In genomic region chr5:64949331-64949730, GRCh38 we compare ENCODE assay signal across 1 cellular context.
TF ChIP-seq lines count a peak whose summit lies in the region.

No MANE protein-coding gene starts in this region.

TF ChIP-seq in HepG2, 621 proteins besides CTCF, POLR2A, EP300 and RAD21 (continued from another document):
- TF ChIP-seq, protein P1, sequence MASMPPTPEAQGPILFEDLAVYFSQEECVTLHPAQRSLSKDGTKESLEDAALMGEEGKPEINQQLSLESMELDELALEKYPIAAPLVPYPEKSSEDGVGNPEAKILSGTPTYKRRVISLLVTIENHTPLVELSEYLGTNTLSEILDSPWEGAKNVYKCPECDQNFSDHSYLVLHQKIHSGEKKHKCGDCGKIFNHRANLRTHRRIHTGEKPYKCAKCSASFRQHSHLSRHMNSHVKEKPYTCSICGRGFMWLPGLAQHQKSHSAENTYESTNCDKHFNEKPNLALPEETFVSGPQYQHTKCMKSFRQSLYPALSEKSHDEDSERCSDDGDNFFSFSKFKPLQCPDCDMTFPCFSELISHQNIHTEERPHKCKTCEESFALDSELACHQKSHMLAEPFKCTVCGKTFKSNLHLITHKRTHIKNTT (CRISPR knock-in tag; IDR thresholded peaks at IDR 0.05) = no peak
- TF ChIP-seq ATRX (CRISPR knock-in tag; IDR thresholded peaks at IDR 0.05; ENCODE audit: borderline replicate concordance) = no peak
- TF ChIP-seq HOXA5 (CRISPR knock-in tag; IDR thresholded peaks at IDR 0.05) = no peak
- TF ChIP-seq CBFB (CRISPR knock-in tag; IDR thresholded peaks at IDR 0.05) = no peak
- no peak for TF ChIP-seq ZFP62 (CRISPR knock-in tag; IDR thresholded peaks at IDR 0.05)
- TF ChIP-seq ZZZ3 (CRISPR knock-in tag; IDR thresholded peaks at IDR 0.05; ENCODE audit: borderline replicate concordance) = no peak
- no peak for TF ChIP-seq ZSCAN21 (CRISPR knock-in tag; IDR thresholded peaks at IDR 0.05; ENCODE audit: borderline replicate concordance)
- TF ChIP-seq, protein P2, sequence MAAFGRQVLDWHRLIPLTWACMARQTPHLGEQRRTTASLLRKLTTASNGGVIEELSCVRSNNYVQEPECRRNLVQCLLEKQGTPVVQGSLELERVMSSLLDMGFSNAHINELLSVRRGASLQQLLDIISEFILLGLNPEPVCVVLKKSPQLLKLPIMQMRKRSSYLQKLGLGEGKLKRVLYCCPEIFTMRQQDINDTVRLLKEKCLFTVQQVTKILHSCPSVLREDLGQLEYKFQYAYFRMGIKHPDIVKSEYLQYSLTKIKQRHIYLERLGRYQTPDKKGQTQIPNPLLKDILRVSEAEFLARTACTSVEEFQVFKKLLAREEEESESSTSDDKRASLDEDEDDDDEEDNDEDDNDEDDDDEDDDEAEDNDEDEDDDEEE (CRISPR knock-in tag; IDR thresholded peaks at IDR 0.05) = no peak
- TF ChIP-seq ZNF432 (CRISPR knock-in tag; IDR thresholded peaks at IDR 0.05; ENCODE audit: borderline replicate concordance) = no peak
- TF ChIP-seq CHCHD3 (CRISPR knock-in tag; IDR thresholded peaks at IDR 0.05) = no peak
- TF ChIP-seq IRF2 (CRISPR knock-in tag; IDR thresholded peaks at IDR 0.05) = no peak
- TF ChIP-seq HCFC1 (IDR thresholded peaks at IDR 0.05; ENCODE audit: low read depth, low read length) = no peak
- TF ChIP-seq ZBTB3 (CRISPR knock-in tag; IDR thresholded peaks at IDR 0.05; ENCODE audit: borderline replicate concordance, low read depth) = no peak
- no peak for TF ChIP-seq PITX1 (CRISPR knock-in tag; IDR thresholded peaks at IDR 0.05)
- TF ChIP-seq, protein P3, sequence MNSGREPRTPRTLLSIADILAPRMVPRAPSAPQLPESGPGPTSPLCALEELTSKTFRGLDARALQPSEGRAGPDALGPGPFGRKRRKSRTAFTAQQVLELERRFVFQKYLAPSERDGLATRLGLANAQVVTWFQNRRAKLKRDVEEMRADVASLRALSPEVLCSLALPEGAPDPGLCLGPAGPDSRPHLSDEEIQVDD (CRISPR knock-in tag; IDR thresholded peaks at IDR 0.05; ENCODE audit: borderline replicate concordance) = no peak
